Comparison of ENCODE assay signal across 22 cellular contexts in genomic region chr3:137762674-137763593, GRCh38. TPM values are rescaled to one million over a fixed set of nuclear protein-coding genes. Genes with fewer than 3 reads are reported as not detected.
A peak's percentile ranks its signal among the peaks of the same experiment; 100 is the strongest.
DNase-seq lines count a peak whose midpoint lies in the region; ATAC-seq, FAIRE-seq and TF ChIP-seq lines count a peak whose summit lies in the region.
"Had no signal": no experiment of that assay in that cellular context is flagged by ENCODE, and none has a peak within 500 bp of the region (broad histone marks: within the 10 kb centered on the region; RNA-seq: fewer than 3 reads in every experiment).

No MANE protein-coding gene starts in this region.

- H3K27me3 ChIP-seq in Caco-2 (replicated peaks; ENCODE audit: control insufficient read depth, insufficient read depth, low read length) (no peaks in the 10 kb centered on the region; the same call in 1 of the 2 replicates), mammary epithelial cell (ENCODE audit: insufficient read depth, low read length) (peaks cover 75% of the 10 kb centered on the region), neural progenitor cell (peaks cover 100% of the 10 kb centered on the region)

- H3K4me3 Mint-ChIP-seq in Caco-2 (ENCODE audit: unreplicated experiment) = peak overlapping the region; percentile 80
- no peak overlapping the region for H3K4me3 Mint-ChIP-seq in neural progenitor cell

- 6% methylated on average over 26 of the region's 34 CpGs for WGBS in mammary epithelial cell (ENCODE audit: low coverage, missing lambda C conversion rate)

- H3K4me1 ChIP-seq in Caco-2 (no peaks in the 10 kb centered on the region), mammary epithelial cell (ENCODE audit: insufficient read depth, low read length) (peaks cover 5% of the 10 kb centered on the region), neural progenitor cell (peaks cover 68% of the 10 kb centered on the region)
- H3K4me1 ChIP-seq: BE2C, SJCRH30 had no signal

- H3K9ac ChIP-seq in mammary epithelial cell (ENCODE audit: insufficient read depth, low read length) (no peak overlapping the region), neural progenitor cell (no peak overlapping the region)

- no peak for FAIRE-seq in D721Med (lab: Jason Lieb, UNC)
- FAIRE-seq: endothelial cell of umbilical vein, HTR-8/SVneo had no signal

- no peak overlapping the region for H2AFZ ChIP-seq in mammary epithelial cell (ENCODE audit: low read depth, low read length)
- no peak overlapping the region for H2AFZ ChIP-seq in neural progenitor cell (replicated peaks)

- no peaks in the 10 kb centered on the region for H3K4me1 Mint-ChIP-seq in Caco-2 (ENCODE audit: low read depth, unreplicated experiment)
- peaks cover 30% of the 10 kb centered on the region for H3K4me1 Mint-ChIP-seq in neural progenitor cell

- CTCF ChIA-PET in Caco-2 (lab: Charles Lee) (no interaction called here), mammary epithelial cell (lab: Charles Lee; ENCODE audit: low non-redundant PET) (no interaction called here)

- H3K36me3 ChIP-seq in Caco-2 (ENCODE audit: control insufficient read depth, insufficient read depth, low read length) (no peaks in the 10 kb centered on the region), mammary epithelial cell (ENCODE audit: insufficient read depth, low read length) (no peaks in the 10 kb centered on the region), neural progenitor cell (no peaks in the 10 kb centered on the region)
- H3K36me3 ChIP-seq: BE2C, lower lobe of right lung, SJCRH30, spleen, thyroid gland had no signal

- BruUV-seq in Caco-2 (replicated peaks; lab: Mats Ljungman, UMichigan) = no TSS peak
- no TSS peak for BruUV-seq in mammary epithelial cell (replicated peaks; lab: Mats Ljungman, UMichigan)

- H3K9me3 ChIP-seq in Caco-2 (no peaks in the 10 kb centered on the region), mammary epithelial cell (replicated peaks; ENCODE audit: insufficient read depth, low read length) (no peaks in the 10 kb centered on the region), neural progenitor cell (ENCODE audit: low read depth) (no peaks in the 10 kb centered on the region)
- H3K9me3 ChIP-seq: BE2C, lower lobe of right lung, SJCRH30, thyroid gland had no signal

- H3F3A ChIP-seq in neural progenitor cell (ENCODE audit: low read depth) = peaks cover 56% of the 10 kb centered on the region

- dilution Hi-C loops in mammary epithelial cell (cut with HindIII; ENCODE audit: low sequenced_read_pairs) = no loop called here

- H3K36me3 Mint-ChIP-seq in Caco-2 (ENCODE audit: insufficient read depth, unreplicated experiment) (no peaks in the 10 kb centered on the region), neural progenitor cell (no peaks in the 10 kb centered on the region)

- TF ChIP-seq CTCF in Caco-2 (IDR thresholded peaks at IDR 0.05; ENCODE audit: insufficient read depth in 1 of 2, low read depth in 1 of 2, low read length in 1 of 2, severe bottlenecking in 1 of 2, unreplicated experiment in 1 of 2) (no peak), GM13977 (IDR thresholded peaks at IDR 0.05; ENCODE audit: extremely low read depth, insufficient read depth, missing control alignments) (no peak), mammary epithelial cell (conservative IDR thresholded peaks at IDR 0.05 in 1 of 2, IDR thresholded peaks at IDR 0.05 in 1 of 2; ENCODE audit: extremely low read depth in 1 of 2, insufficient read depth in 1 of 2, low read depth in 1 of 2, low read length in 2 of 2) (no peak), neural progenitor cell (IDR thresholded peaks at IDR 0.05) (no peak), D721Med (IDR thresholded peaks at IDR 0.05; ENCODE audit: insufficient read depth, missing control alignments) (no peak)

- H3K9me3 Mint-ChIP-seq in Caco-2 (ENCODE audit: unreplicated experiment) (no peaks in the 10 kb centered on the region), neural progenitor cell (no peaks in the 10 kb centered on the region)
- H3K9me3 Mint-ChIP-seq: HFFc6 had no signal

- H4K20me1 ChIP-seq in mammary epithelial cell (ENCODE audit: insufficient read depth, low read length) (peaks cover 2% of the 10 kb centered on the region), neural progenitor cell (ENCODE audit: low read depth) (peaks cover 79% of the 10 kb centered on the region)

- H3K4me2 ChIP-seq in mammary epithelial cell (ENCODE audit: insufficient read depth, low read depth, low read length) = peak overlapping the region; percentile 53
- peak overlapping the region; percentile 78 for H3K4me2 ChIP-seq in neural progenitor cell

- POLR2A ChIA-PET in Caco-2 (lab: Charles Lee) = no interaction called here

- in situ Hi-C loops in GM13977 (cut with MboI; ENCODE audit: low pct_unique_long_range_greater_than_20kb, low sequenced_read_pairs, unreplicated experiment) = no loop called here
- in situ Hi-C loops in mammary epithelial cell (cut with MboI; ENCODE audit: low sequenced_read_pairs in 2 of 2) = no loop called here

- no peaks in the 10 kb centered on the region for H3K79me2 ChIP-seq in mammary epithelial cell (ENCODE audit: insufficient read depth, low read length)
- H3K79me2 ChIP-seq in neural progenitor cell (ENCODE audit: low read depth) = no peaks in the 10 kb centered on the region

- H3K27me3 Mint-ChIP-seq in Caco-2 (ENCODE audit: insufficient read depth, unreplicated experiment) = peaks cover 21% of the 10 kb centered on the region
- H3K27me3 Mint-ChIP-seq in neural progenitor cell (ENCODE audit: insufficient read depth, low read depth) = peaks cover 86% of the 10 kb centered on the region

- H3K27ac ChIP-seq in mammary epithelial cell (ENCODE audit: insufficient read depth, low read depth, low read length) (no peak overlapping the region), neural progenitor cell (no peak overlapping the region)
- H3K27ac ChIP-seq: coronary artery, lower lobe of right lung, SJCRH30, spleen, thyroid gland had no signal

- DNase-seq in Caco-2 (no peak), GM13977 (ENCODE audit: low spot score) (peak; percentile 17), mammary epithelial cell (no peak), neural progenitor cell (ENCODE audit: low spot score) (no peak), D721Med (ENCODE audit: insufficient read length, low spot score) (no peak)
- DNase-seq: activated CD4-positive, alpha-beta T cell treated with anti-CD3 and anti-CD28 coated beads for 1 hour; activated naive CD4-positive, alpha-beta T cell; BE2C; HFFc6; lower lobe of right lung; naive B cell; SJCRH30; spleen had no signal

- H3K4me3 ChIP-seq in Caco-2 (ENCODE audit: low read depth, low read length) (no peak overlapping the region), mammary epithelial cell (replicated peaks in 1 of 3; ENCODE audit: insufficient read depth in 1 of 3, low read depth in 2 of 3, low read length in 3 of 3) (no peak overlapping the region), neural progenitor cell (peak overlapping the region; percentile 37)
- H3K4me3 ChIP-seq: SJCRH30, thyroid gland had no signal

- intact Hi-C loops in Caco-2 (cut with micrococcal nuclease; ENCODE audit: unreplicated experiment) = no loop called here
- intact Hi-C loops in mammary epithelial cell (cut with micrococcal nuclease) = no loop called here

- H3K27ac Mint-ChIP-seq in Caco-2 (ENCODE audit: unreplicated experiment) = no peak overlapping the region
- H3K27ac Mint-ChIP-seq in neural progenitor cell = no peak overlapping the region
- H3K27ac Mint-ChIP-seq: HFFc6, naive B cell had no signal

- ATAC-seq in GM19463 (IDR thresholded peaks at IDR 0.05; ENCODE audit: unreplicated experiment) (no peak), GM21390 (IDR thresholded peaks at IDR 0.05; ENCODE audit: unreplicated experiment) (no peak)

RNA-seq across cellular contexts. Expression of gene SOX14, which starts 1.2 kb away (rescaled TPM):
- total RNA-seq in Caco-2 (2022) = not detected in 2 replicates
- not detected for total RNA-seq in mammary epithelial cell
- polyA plus RNA-seq in mammary epithelial cell = not detected
- polyA minus RNA-seq in mammary epithelial cell = not detected
- total RNA-seq in neural progenitor cell (ENCODE audit: low replicate concordance) = not detected in 2 replicates
- total RNA-seq: endothelial cell of umbilical vein, HFFc6, lower lobe of right lung, M059J, OCI-LY7, posterior vena cava, SJCRH30, spleen, thyroid gland had no signal
- polyA plus RNA-seq: endothelial cell of umbilical vein, spleen had no signal
